18 cellular contexts compared by ENCODE assay signal in genomic region chr20:34268145-34268544, GRCh38. TPM values are rescaled to one million over a fixed set of nuclear protein-coding genes. Genes with fewer than 3 reads are reported as not detected.
A peak's percentile ranks its signal among the peaks of the same experiment; 100 is the strongest.
DNase-seq lines count a peak whose midpoint lies in the region; ATAC-seq and TF ChIP-seq lines count a peak whose summit lies in the region.
"Had no signal": no experiment of that assay in that cellular context is flagged by ENCODE, and none has a peak within 500 bp of the region (broad histone marks: within the 10 kb centered on the region; RNA-seq: fewer than 3 reads in every experiment).

No MANE protein-coding gene starts in this region.

- CTCF ChIA-PET in activated CD4-positive, alpha-beta T cell treated with anti-CD3 and anti-CD28 coated beads, Interleukin-2, amount 10 ng/mL, durations not matched to agents 7 days and 5 days (lab: Charles Lee) = no interaction called here

- H3K4me3 Mint-ChIP-seq in natural killer cell = peak overlapping the region; percentile 77
- no peak overlapping the region for H3K4me3 Mint-ChIP-seq in natural killer cell treated with Interleukin-12 subunit alpha and Interleukin-12 subunit beta and Interleukin-15 and Interleukin-18, amount 100 ng/mL, for 72 hours
- H3K4me3 Mint-ChIP-seq in effector memory CD8-positive, alpha-beta T cell = peak overlapping the region; percentile 64 to 67
- peak overlapping the region in 9 of 10 donors; percentile 10 to 79 (median 45) for H3K4me3 Mint-ChIP-seq in naive thymus-derived CD8-positive, alpha-beta T cell
- H3K4me3 Mint-ChIP-seq in activated CD4-positive, alpha-beta T cell treated with anti-CD3 and anti-CD28 coated beads, Interleukin-2, amount 10 ng/mL, durations not matched to agents 7 days and 5 days = no peak overlapping the region

- H3K9me3 ChIP-seq in right atrium auricular region = no peaks in the 10 kb centered on the region
- H3K9me3 ChIP-seq: Caco-2 had no signal

- POLR2A ChIA-PET in naive thymus-derived CD8-positive, alpha-beta T cell (lab: Charles Lee) = no interaction called here
- POLR2A ChIA-PET in activated CD4-positive, alpha-beta T cell treated with anti-CD3 and anti-CD28 coated beads, Interleukin-2, amount 10 ng/mL, durations not matched to agents 7 days and 5 days (lab: Charles Lee) = no interaction called here

- no peaks in the 10 kb centered on the region for H3K27me3 ChIP-seq in right atrium auricular region

- H3K27me3 Mint-ChIP-seq in natural killer cell (ENCODE audit: low read depth in 2 of 2) = peaks cover 0 to 10% of the 10 kb centered on the region in 2 donors
- peaks cover 0 to 3% of the 10 kb centered on the region in 2 donors for H3K27me3 Mint-ChIP-seq in natural killer cell treated with Interleukin-12 subunit alpha and Interleukin-12 subunit beta and Interleukin-15 and Interleukin-18, amount 100 ng/mL, for 72 hours
- peaks cover 0 to 16% of the 10 kb centered on the region in 2 donors for H3K27me3 Mint-ChIP-seq in effector memory CD8-positive, alpha-beta T cell
- peaks cover 0 to 13% (median 1%) of the 10 kb centered on the region in 5 donors for H3K27me3 Mint-ChIP-seq in naive thymus-derived CD8-positive, alpha-beta T cell
- no peaks in the 10 kb centered on the region for H3K27me3 Mint-ChIP-seq in activated CD4-positive, alpha-beta T cell treated with anti-CD3 and anti-CD28 coated beads, Interleukin-2, amount 10 ng/mL, durations not matched to agents 7 days and 5 days

- H3K36me3 Mint-ChIP-seq in natural killer cell = no peaks in the 10 kb centered on the region
- no peaks in the 10 kb centered on the region for H3K36me3 Mint-ChIP-seq in natural killer cell treated with Interleukin-12 subunit alpha and Interleukin-12 subunit beta and Interleukin-15 and Interleukin-18, amount 100 ng/mL, for 72 hours
- H3K36me3 Mint-ChIP-seq in effector memory CD8-positive, alpha-beta T cell (ENCODE audit: insufficient read depth) = peaks cover 3% of the 10 kb centered on the region
- peaks cover 0 to 1% (median 0%) of the 10 kb centered on the region in 3 donors for H3K36me3 Mint-ChIP-seq in naive thymus-derived CD8-positive, alpha-beta T cell
- H3K36me3 Mint-ChIP-seq in activated CD4-positive, alpha-beta T cell treated with anti-CD3 and anti-CD28 coated beads, Interleukin-2, amount 10 ng/mL, durations not matched to agents 7 days and 5 days (ENCODE audit: low read depth) = peaks cover 3% of the 10 kb centered on the region

- no peak overlapping the region for H3K4me3 ChIP-seq in right atrium auricular region
- H3K4me3 ChIP-seq: PC-9 had no signal

- no peaks in the 10 kb centered on the region for H3K9me3 Mint-ChIP-seq in natural killer cell
- H3K9me3 Mint-ChIP-seq in natural killer cell treated with Interleukin-12 subunit alpha and Interleukin-12 subunit beta and Interleukin-15 and Interleukin-18, amount 100 ng/mL, for 72 hours = no peaks in the 10 kb centered on the region
- no peaks in the 10 kb centered on the region for H3K9me3 Mint-ChIP-seq in effector memory CD8-positive, alpha-beta T cell
- no peaks in the 10 kb centered on the region for H3K9me3 Mint-ChIP-seq in naive thymus-derived CD8-positive, alpha-beta T cell
- H3K9me3 Mint-ChIP-seq in activated CD4-positive, alpha-beta T cell treated with anti-CD3 and anti-CD28 coated beads, Interleukin-2, amount 10 ng/mL, durations not matched to agents 7 days and 5 days = no peaks in the 10 kb centered on the region

- TF ChIP-seq CTCF in natural killer cell (IDR thresholded peaks at IDR 0.05) = no peak
- no peak for TF ChIP-seq CTCF in right atrium auricular region (IDR thresholded peaks at IDR 0.05)

- intact Hi-C loops in natural killer cell (cut with micrococcal nuclease) = no loop called here

- no peak for ATAC-seq in natural killer cell
- no peak for ATAC-seq in natural killer cell treated with Interleukin-12 subunit alpha and Interleukin-12 subunit beta and Interleukin-15 and Interleukin-18, amount 100 ng/mL, for 72 hours
- ATAC-seq in effector memory CD8-positive, alpha-beta T cell (replicated peaks) = no peak
- ATAC-seq in naive thymus-derived CD8-positive, alpha-beta T cell = no peak

- H3K36me3 ChIP-seq in right atrium auricular region = no peaks in the 10 kb centered on the region

- H3K4me1 ChIP-seq in right atrium auricular region = peaks cover 0 to 24% of the 10 kb centered on the region in 2 donors
- H3K4me1 ChIP-seq: Caco-2 had no signal

- no peak overlapping the region for H3K27ac Mint-ChIP-seq in natural killer cell
- H3K27ac Mint-ChIP-seq in natural killer cell treated with Interleukin-12 subunit alpha and Interleukin-12 subunit beta and Interleukin-15 and Interleukin-18, amount 100 ng/mL, for 72 hours = no peak overlapping the region
- no peak overlapping the region for H3K27ac Mint-ChIP-seq in effector memory CD8-positive, alpha-beta T cell
- no peak overlapping the region for H3K27ac Mint-ChIP-seq in naive thymus-derived CD8-positive, alpha-beta T cell
- no peak overlapping the region for H3K27ac Mint-ChIP-seq in activated CD4-positive, alpha-beta T cell treated with anti-CD3 and anti-CD28 coated beads, Interleukin-2, amount 10 ng/mL, durations not matched to agents 7 days and 5 days

- DNase-seq in natural killer cell (no peak), right atrium auricular region (ENCODE audit: low spot score) (no peak), dedifferentiated amniotic fluid mesenchymal stem cell (ENCODE audit: extremely low spot score) (no peak)
- no peak for DNase-seq in natural killer cell treated with Interleukin-12 subunit alpha and Interleukin-12 subunit beta and Interleukin-15 and Interleukin-18, amount 100 ng/mL, for 72 hours (ENCODE audit: low spot score)
- no peak for DNase-seq in effector memory CD8-positive, alpha-beta T cell
- DNase-seq in naive thymus-derived CD8-positive, alpha-beta T cell = no peak
- DNase-seq in activated CD4-positive, alpha-beta T cell treated with anti-CD3 and anti-CD28 coated beads, Interleukin-2, amount 10 ng/mL, durations not matched to agents 7 days and 5 days = no peak
- DNase-seq: Caco-2, DMS153, KG1, NCI-H1048, NCI-H2081 treated with DMSO at 0.1 percent for 48 hours, NCI-H510A treated with DMSO at 0.1 percent for 48 hours, NCI-H82, PC-9 had no signal

- H3K27ac ChIP-seq in right atrium auricular region = no peak overlapping the region
- H3K27ac ChIP-seq: PC-9 had no signal

- peaks cover 0 to 10% of the 10 kb centered on the region in 2 donors for H3K4me1 Mint-ChIP-seq in natural killer cell
- H3K4me1 Mint-ChIP-seq in natural killer cell treated with Interleukin-12 subunit alpha and Interleukin-12 subunit beta and Interleukin-15 and Interleukin-18, amount 100 ng/mL, for 72 hours (ENCODE audit: low read depth in 2 of 2) = peaks cover 7 to 12% of the 10 kb centered on the region in 2 donors
- peaks cover 3 to 5% of the 10 kb centered on the region in 2 donors for H3K4me1 Mint-ChIP-seq in effector memory CD8-positive, alpha-beta T cell (ENCODE audit: low read depth in 2 of 2)
- H3K4me1 Mint-ChIP-seq in naive thymus-derived CD8-positive, alpha-beta T cell = peaks cover 4 to 11% (median 6%) of the 10 kb centered on the region in 4 donors
- peaks cover 7% of the 10 kb centered on the region for H3K4me1 Mint-ChIP-seq in activated CD4-positive, alpha-beta T cell treated with anti-CD3 and anti-CD28 coated beads, Interleukin-2, amount 10 ng/mL, durations not matched to agents 7 days and 5 days

RNA-seq across cellular contexts. Expression of gene ASIP, which starts 26.9 kb away (rescaled TPM):
- total RNA-seq in natural killer cell (not detected), right atrium auricular region (1 to 10 TPM in 1 of 2 donors, not detected in 1; 2.7 TPM)
- not detected for total RNA-seq in natural killer cell treated with Interleukin-12 subunit alpha and Interleukin-12 subunit beta and Interleukin-15 and Interleukin-18, amount 100 ng/mL, for 72 hours
- total RNA-seq in naive thymus-derived CD8-positive, alpha-beta T cell = not detected
- not detected for polyA plus RNA-seq in naive thymus-derived CD8-positive, alpha-beta T cell
- total RNA-seq in activated CD4-positive, alpha-beta T cell treated with anti-CD3 and anti-CD28 coated beads, Interleukin-2, amount 10 ng/mL, durations not matched to agents 7 days and 5 days = not detected
- total RNA-seq: A673, Caco-2, H1, M059J, PC-9 had no signal
- polyA plus RNA-seq: H1 had no signal

RNA-seq across cellular contexts. Expression of gene AHCY, which starts 35.0 kb away (rescaled TPM):
- total RNA-seq in natural killer cell (1 to 10 TPM; 7.1 to 8.3 (median 7.7) TPM), right atrium auricular region (10 to 100 TPM; 51.9 to 59.7 TPM)
- total RNA-seq in natural killer cell treated with Interleukin-12 subunit alpha and Interleukin-12 subunit beta and Interleukin-15 and Interleukin-18, amount 100 ng/mL, for 72 hours = 100 to 1,000 TPM in 1 of 2 donors, 10 to 100 TPM in 1; 61.3 to 121 TPM
- 10 to 100 TPM; 26.8 to 27.2 TPM for total RNA-seq in naive thymus-derived CD8-positive, alpha-beta T cell
- 10 to 100 TPM; 30.5 to 40.8 (median 37.4) TPM for polyA plus RNA-seq in naive thymus-derived CD8-positive, alpha-beta T cell
- total RNA-seq in activated CD4-positive, alpha-beta T cell treated with anti-CD3 and anti-CD28 coated beads, Interleukin-2, amount 10 ng/mL, durations not matched to agents 7 days and 5 days = 10 to 100 TPM; 59.9 to 64.1 TPM

Comparison
In these comparisons a context has a peak if more than half of its experiments do, and no peak if none do; other contexts are left out.
1. H3K4me3 Mint-ChIP-seq: peak in natural killer cell (single experiment), effector memory CD8-positive, alpha-beta T cell (2 of 2) and naive thymus-derived CD8-positive, alpha-beta T cell (9 of 10); none in natural killer cell treated with Interleukin-12 subunit alpha and Interleukin-12 subunit beta and Interleukin-15 and Interleukin-18, amount 100 ng/mL, for 72 hours (single experiment) and activated CD4-positive, alpha-beta T cell treated with anti-CD3 and anti-CD28 coated beads, Interleukin-2, amount 10 ng/mL, durations not matched to agents 7 days and 5 days (single experiment).